1 cellular context compared by ENCODE assay signal in the genomic region with DNA sequence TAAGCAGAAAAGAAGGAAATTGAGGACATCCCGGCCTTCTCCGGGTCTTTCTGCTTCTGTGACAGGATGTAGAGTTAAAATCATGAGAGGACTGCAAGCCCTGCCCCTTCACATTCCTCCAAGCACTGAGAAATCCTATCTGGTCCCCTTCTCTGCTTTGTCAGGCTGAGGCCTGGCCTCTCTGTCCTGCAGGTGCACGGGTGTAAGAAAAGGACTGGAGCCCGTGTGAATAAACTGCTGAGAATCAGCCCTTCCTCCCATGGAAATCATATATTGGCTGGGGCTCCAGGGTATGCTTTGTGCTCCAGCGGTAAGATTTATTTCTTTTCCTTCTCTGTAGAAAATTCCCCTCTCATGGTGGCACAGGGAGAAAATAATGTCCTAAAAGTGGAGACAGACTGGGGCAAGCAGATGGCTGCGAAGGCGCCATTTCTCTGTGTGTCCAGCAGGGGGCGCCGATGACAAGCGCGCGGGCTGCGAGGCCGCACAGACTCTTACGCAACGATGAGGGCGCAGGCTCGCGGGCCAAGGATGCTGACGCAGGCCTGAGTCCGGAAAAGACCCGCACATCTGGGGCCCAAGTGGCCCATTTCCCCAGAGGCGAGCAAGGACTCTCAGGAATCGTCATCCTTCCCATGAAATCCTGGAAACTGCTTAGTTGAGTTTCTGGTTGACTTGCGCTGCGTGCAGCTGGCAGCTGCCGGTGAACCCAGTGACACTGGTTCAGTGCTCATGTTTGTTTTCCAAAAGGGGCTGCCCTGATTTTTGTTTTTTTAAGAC.
TF ChIP-seq lines count a peak whose summit lies in the region.

No MANE protein-coding gene starts in this region.

TF ChIP-seq in SK-N-SH, 30 proteins besides CTCF, POLR2A, EP300 and RAD21 (continued from another document):
- TF ChIP-seq, protein P1, sequence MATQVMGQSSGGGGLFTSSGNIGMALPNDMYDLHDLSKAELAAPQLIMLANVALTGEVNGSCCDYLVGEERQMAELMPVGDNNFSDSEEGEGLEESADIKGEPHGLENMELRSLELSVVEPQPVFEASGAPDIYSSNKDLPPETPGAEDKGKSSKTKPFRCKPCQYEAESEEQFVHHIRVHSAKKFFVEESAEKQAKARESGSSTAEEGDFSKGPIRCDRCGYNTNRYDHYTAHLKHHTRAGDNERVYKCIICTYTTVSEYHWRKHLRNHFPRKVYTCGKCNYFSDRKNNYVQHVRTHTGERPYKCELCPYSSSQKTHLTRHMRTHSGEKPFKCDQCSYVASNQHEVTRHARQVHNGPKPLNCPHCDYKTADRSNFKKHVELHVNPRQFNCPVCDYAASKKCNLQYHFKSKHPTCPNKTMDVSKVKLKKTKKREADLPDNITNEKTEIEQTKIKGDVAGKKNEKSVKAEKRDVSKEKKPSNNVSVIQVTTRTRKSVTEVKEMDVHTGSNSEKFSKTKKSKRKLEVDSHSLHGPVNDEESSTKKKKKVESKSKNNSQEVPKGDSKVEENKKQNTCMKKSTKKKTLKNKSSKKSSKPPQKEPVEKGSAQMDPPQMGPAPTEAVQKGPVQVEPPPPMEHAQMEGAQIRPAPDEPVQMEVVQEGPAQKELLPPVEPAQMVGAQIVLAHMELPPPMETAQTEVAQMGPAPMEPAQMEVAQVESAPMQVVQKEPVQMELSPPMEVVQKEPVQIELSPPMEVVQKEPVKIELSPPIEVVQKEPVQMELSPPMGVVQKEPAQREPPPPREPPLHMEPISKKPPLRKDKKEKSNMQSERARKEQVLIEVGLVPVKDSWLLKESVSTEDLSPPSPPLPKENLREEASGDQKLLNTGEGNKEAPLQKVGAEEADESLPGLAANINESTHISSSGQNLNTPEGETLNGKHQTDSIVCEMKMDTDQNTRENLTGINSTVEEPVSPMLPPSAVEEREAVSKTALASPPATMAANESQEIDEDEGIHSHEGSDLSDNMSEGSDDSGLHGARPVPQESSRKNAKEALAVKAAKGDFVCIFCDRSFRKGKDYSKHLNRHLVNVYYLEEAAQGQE (IDR thresholded peaks at IDR 0.05; ENCODE audit: low read depth, low read length), result no peak
- TF ChIP-seq EZH2phosphoT487 (IDR thresholded peaks at IDR 0.05; ENCODE audit: borderline replicate concordance, low read depth) (no peak), MEF2A (IDR thresholded peaks at IDR 0.05; ENCODE audit: borderline replicate concordance, low read depth) (no peak), FOXM1 (IDR thresholded peaks at IDR 0.05; ENCODE audit: low read depth) (no peak), SIN3A (IDR thresholded peaks at IDR 0.05; ENCODE audit: borderline replicate concordance, low read depth, low read length) (no peak; the same call in 1 of the 2 replicates), TCF12 (IDR thresholded peaks at IDR 0.05) (peak; percentile 52; the same call in 1 of the 2 replicates), NFIC (IDR thresholded peaks at IDR 0.05; ENCODE audit: borderline replicate concordance) (peak; percentile 41), FOSL2 (IDR thresholded peaks at IDR 0.05; ENCODE audit: borderline replicate concordance, low read depth) (no peak), RCOR1 (IDR thresholded peaks at IDR 0.05; ENCODE audit: low read length) (peak; percentile 34; the same call in 1 of the 2 replicates), SMC3 (IDR thresholded peaks at IDR 0.05; ENCODE audit: low read depth, low read length) (peak; percentile 89)
- TF ChIP-seq, protein P2, sequence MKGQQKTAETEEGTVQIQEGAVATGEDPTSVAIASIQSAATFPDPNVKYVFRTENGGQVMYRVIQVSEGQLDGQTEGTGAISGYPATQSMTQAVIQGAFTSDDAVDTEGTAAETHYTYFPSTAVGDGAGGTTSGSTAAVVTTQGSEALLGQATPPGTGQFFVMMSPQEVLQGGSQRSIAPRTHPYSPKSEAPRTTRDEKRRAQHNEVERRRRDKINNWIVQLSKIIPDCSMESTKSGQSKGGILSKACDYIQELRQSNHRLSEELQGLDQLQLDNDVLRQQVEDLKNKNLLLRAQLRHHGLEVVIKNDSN (IDR thresholded peaks at IDR 0.05; ENCODE audit: borderline replicate concordance, low read depth), result no peak
- TF ChIP-seq, protein P3, sequence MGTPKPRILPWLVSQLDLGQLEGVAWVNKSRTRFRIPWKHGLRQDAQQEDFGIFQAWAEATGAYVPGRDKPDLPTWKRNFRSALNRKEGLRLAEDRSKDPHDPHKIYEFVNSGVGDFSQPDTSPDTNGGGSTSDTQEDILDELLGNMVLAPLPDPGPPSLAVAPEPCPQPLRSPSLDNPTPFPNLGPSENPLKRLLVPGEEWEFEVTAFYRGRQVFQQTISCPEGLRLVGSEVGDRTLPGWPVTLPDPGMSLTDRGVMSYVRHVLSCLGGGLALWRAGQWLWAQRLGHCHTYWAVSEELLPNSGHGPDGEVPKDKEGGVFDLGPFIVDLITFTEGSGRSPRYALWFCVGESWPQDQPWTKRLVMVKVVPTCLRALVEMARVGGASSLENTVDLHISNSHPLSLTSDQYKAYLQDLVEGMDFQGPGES (IDR thresholded peaks at IDR 0.05; ENCODE audit: low read depth, low read length), result no peak
